In the genomic region with DNA sequence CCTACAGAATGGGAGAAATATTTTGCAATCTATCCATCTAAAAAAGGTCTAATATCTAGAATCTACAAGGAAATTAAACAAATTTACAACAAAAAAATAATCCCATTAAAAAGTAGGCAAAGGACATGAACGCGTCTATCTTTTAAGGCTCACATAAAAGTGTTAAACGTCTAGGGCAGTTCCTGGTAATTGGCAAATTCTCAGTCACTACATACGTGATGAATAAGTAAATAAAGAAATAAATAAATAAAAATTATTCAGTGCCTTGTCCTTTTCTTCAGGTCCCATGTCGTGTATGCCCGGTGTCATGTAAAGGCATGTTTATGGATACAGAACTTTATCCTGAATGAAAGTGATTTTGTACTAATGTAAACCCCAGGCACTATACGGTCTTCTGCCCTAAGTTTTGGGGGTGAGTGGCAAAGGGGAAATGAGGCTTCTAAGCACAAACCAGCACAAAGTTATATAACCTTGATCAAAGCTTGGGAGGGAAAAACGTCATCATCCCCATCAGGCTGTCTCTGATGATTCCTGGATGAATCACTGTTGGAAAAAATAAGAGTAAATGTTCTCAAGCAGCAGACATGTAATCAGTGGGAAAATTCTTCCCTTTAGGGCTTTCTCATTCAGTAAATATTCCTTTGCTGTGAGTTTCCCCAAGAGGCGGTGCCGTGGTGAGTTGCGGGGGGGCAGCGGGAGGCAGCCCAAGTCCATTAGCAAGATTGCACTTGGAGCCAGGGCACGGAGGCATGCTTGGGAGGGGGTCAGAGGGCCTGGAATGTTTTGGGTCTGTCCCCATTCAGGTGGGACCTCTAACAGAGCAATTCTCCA, we compare ENCODE assay signal across 12 cellular contexts. TPM values are rescaled to one million over a fixed set of nuclear protein-coding genes. Genes with fewer than 3 reads are reported as not detected.
DNase-seq lines count a peak whose midpoint lies in the region; ATAC-seq and TF ChIP-seq lines count a peak whose summit lies in the region.
"Had no signal": no experiment of that assay in that cellular context is flagged by ENCODE, and none has a peak within 500 bp of the region (broad histone marks: within the 10 kb centered on the region; RNA-seq: fewer than 3 reads in every experiment).

No MANE protein-coding gene starts in this region.

- H3K27me3 Mint-ChIP-seq in activated T-cell treated with anti-CD3 and anti-CD28 coated beads, Interleukin-2, amount 50 U/mL, for 24 hours, result no peaks in the 10 kb centered on the region
- H3K27me3 Mint-ChIP-seq: activated naive CD8-positive, alpha-beta T cell had no signal

- CTCF ChIA-PET in GM10248 (lab: Yijun Ruan, JAX), result no interaction called here

- H3K36me3 Mint-ChIP-seq in activated T-cell treated with anti-CD3 and anti-CD28 coated beads, Interleukin-2, amount 50 U/mL, for 24 hours (ENCODE audit: low read depth), result no peaks in the 10 kb centered on the region
- H3K36me3 Mint-ChIP-seq: activated naive CD8-positive, alpha-beta T cell had no signal

- H3K4me3 ChIP-seq in colonic mucosa, result no peak overlapping the region
- no peak overlapping the region for H3K4me3 ChIP-seq in lower lobe of right lung
- H3K4me3 ChIP-seq: Peyer's patch had no signal

- H3K9me3 ChIP-seq in colonic mucosa (no peaks in the 10 kb centered on the region), lower lobe of right lung (no peaks in the 10 kb centered on the region)
- H3K9me3 ChIP-seq: Peyer's patch had no signal

- no peaks in the 10 kb centered on the region for H3K9me3 Mint-ChIP-seq in activated T-cell treated with anti-CD3 and anti-CD28 coated beads, Interleukin-2, amount 50 U/mL, for 24 hours
- H3K9me3 Mint-ChIP-seq: neural crest cell had no signal

- H3K27ac ChIP-seq in colonic mucosa (peak overlapping the region; percentile 29), lower lobe of right lung (peak overlapping the region; percentile 39)
- H3K27ac ChIP-seq: HL-60 had no signal

- no peak overlapping the region for H3K4me3 Mint-ChIP-seq in activated T-cell treated with anti-CD3 and anti-CD28 coated beads, Interleukin-2, amount 50 U/mL, for 24 hours
- H3K4me3 Mint-ChIP-seq: activated naive CD8-positive, alpha-beta T cell; neural crest cell had no signal

- intact Hi-C loops in colonic mucosa (cut with DNase I) (no loop called here), lower lobe of right lung (cut with DNase I) (no loop called here)

- DNase-seq in LHCN-M2 (ENCODE audit: low read depth), result peak; percentile 98
- no peak for DNase-seq in colonic mucosa
- no peak for DNase-seq in lower lobe of right lung
- DNase-seq in ureter (ENCODE audit: low spot score), result peak; percentile 76
- no peak for DNase-seq in GM10248 (ENCODE audit: extremely low spot score)
- DNase-seq in activated T-cell treated with anti-CD3 and anti-CD28 coated beads, Interleukin-2, amount 50 U/mL, for 24 hours, result no peak
- DNase-seq in NCI-H1105 (lab: John Stamatoyannopoulos, UW), result no peak

- H3K27ac Mint-ChIP-seq in activated T-cell treated with anti-CD3 and anti-CD28 coated beads, Interleukin-2, amount 50 U/mL, for 24 hours, result no peak overlapping the region
- H3K27ac Mint-ChIP-seq: activated naive CD8-positive, alpha-beta T cell had no signal

- no peaks in the 10 kb centered on the region for H3K27me3 ChIP-seq in colonic mucosa
- H3K27me3 ChIP-seq in lower lobe of right lung (ENCODE audit: low read depth), result no peaks in the 10 kb centered on the region
- H3K27me3 ChIP-seq: Peyer's patch had no signal

- H3K4me1 Mint-ChIP-seq in activated T-cell treated with anti-CD3 and anti-CD28 coated beads, Interleukin-2, amount 50 U/mL, for 24 hours (ENCODE audit: low read depth), result peaks cover 9% of the 10 kb centered on the region

- H3K36me3 ChIP-seq in colonic mucosa (no peaks in the 10 kb centered on the region), lower lobe of right lung (no peaks in the 10 kb centered on the region)
- H3K36me3 ChIP-seq: Peyer's patch had no signal

- no peak overlapping the region for H3K9ac ChIP-seq in colonic mucosa (ENCODE audit: low read depth in 2 of 2, low read length in 2 of 2)

- H3K4me1 ChIP-seq in colonic mucosa (no peaks in the 10 kb centered on the region), lower lobe of right lung (peaks cover 14% of the 10 kb centered on the region)
- H3K4me1 ChIP-seq: Peyer's patch had no signal

- ATAC-seq in lower lobe of right lung (peak; percentile 56 to 65), HG03565 (IDR thresholded peaks at IDR 0.05; ENCODE audit: unreplicated experiment) (no peak)

- TF ChIP-seq CTCF in colonic mucosa (IDR thresholded peaks at IDR 0.05), result no peak
- TF ChIP-seq CTCF in lower lobe of right lung (IDR thresholded peaks at IDR 0.05), result no peak
- no peak for TF ChIP-seq CTCF in GM10248 (IDR thresholded peaks at IDR 0.05; ENCODE audit: control extremely low read depth, extremely low read depth, low read depth, missing control alignments)

- POLR2A ChIA-PET in GM10248 (lab: Yijun Ruan, JAX), result no interaction called here

RNA-seq across cellular contexts. Expression of a gene that starts 30.4 kb away (rescaled TPM):
- 83.0 and 85.3 TPM in 2 replicates for total RNA-seq in LHCN-M2 (2014; rRNA removed)
- polyA plus RNA-seq in LHCN-M2 (2012), result 105 TPM
- 100 to 1,000 TPM; 194 TPM for total RNA-seq in colonic mucosa
- total RNA-seq in lower lobe of right lung, result 127 TPM
- 215 TPM for total RNA-seq in ureter

Comparison
In these comparisons a context has a peak if more than half of its experiments do, and no peak if none do; other contexts are left out.
1. DNase-seq: peak in LHCN-M2 (single experiment) and ureter (single experiment); none in colonic mucosa (single experiment), lower lobe of right lung (single experiment), GM10248 (single experiment), activated T-cell treated with anti-CD3 and anti-CD28 coated beads, Interleukin-2, amount 50 U/mL, for 24 hours (single experiment) and NCI-H1105 (single experiment).